20 cellular contexts compared by ENCODE assay signal in the genomic region with DNA sequence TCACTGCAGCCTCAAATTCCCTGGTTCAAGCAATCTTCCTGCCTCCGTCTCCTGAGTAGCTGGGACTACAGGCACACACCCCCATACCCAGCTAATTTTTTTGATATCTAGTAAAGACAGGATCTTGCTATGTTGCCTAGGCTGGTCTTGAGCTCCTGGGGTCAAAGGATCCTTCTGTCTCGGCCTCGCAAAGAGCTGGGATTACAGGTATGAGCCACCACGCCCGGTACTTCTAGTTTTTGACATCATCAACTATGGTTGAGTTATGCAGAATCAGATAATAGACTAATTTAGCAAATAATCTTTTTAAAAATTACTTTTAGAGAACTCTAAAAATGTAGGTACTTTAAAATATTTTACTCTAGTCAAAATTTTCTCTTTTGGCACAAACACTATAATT.
DNase-seq lines count a peak whose midpoint lies in the region; ATAC-seq and TF ChIP-seq lines count a peak whose summit lies in the region.
"Had no signal": no experiment of that assay in that cellular context is flagged by ENCODE, and none has a peak within 500 bp of the region (broad histone marks: within the 10 kb centered on the region; RNA-seq: fewer than 3 reads in every experiment).

No MANE protein-coding gene starts in this region.

- no peaks in the 10 kb centered on the region for H3F3A ChIP-seq in GM23338 (replicated peaks; ENCODE audit: low read depth)

- H3K27ac ChIP-seq in GM23338 (ENCODE audit: low read depth) = peak overlapping the region; percentile 17; the same call in 1 of the 2 replicates
- H3K27ac ChIP-seq in Panc1 (ENCODE audit: low read length) = peak overlapping the region; percentile 73
- H3K27ac ChIP-seq: 22Rv1; BLaER1 treated with 17β-estradiol and CSF1 and Interleukin-3, amounts not matched to agents 10 nM and 100 nM; C4-2B had no signal

- peaks cover 95% of the 10 kb centered on the region for H3K79me2 ChIP-seq in GM23338 (replicated peaks; ENCODE audit: insufficient read depth)

- H3K9me3 Mint-ChIP-seq in GM23338 = no peaks in the 10 kb centered on the region; the same call in 2 of the 3 replicates
- peaks cover 4% of the 10 kb centered on the region for H3K9me3 Mint-ChIP-seq in mesothelial cell of epicardium
- H3K9me3 Mint-ChIP-seq: CD4-positive, alpha-beta T cell; CD8-positive, alpha-beta T cell had no signal

- no peak overlapping the region for H3K4me2 ChIP-seq in GM23338
- H3K4me2 ChIP-seq: A549; BLaER1 treated with 17β-estradiol and CSF1 and Interleukin-3, amounts not matched to agents 10 nM and 100 nM had no signal

- H3K36me3 ChIP-seq in GM23338 (ENCODE audit: insufficient read depth) (no peaks in the 10 kb centered on the region; the same call in 1 of the 2 replicates), Panc1 (ENCODE audit: control insufficient read depth, insufficient read depth, low read length) (no peaks in the 10 kb centered on the region)
- H3K36me3 ChIP-seq: BLaER1 treated with 17β-estradiol and CSF1 and Interleukin-3, amounts not matched to agents 10 nM and 100 nM had no signal

- H2AFZ ChIP-seq in GM23338 = no peak overlapping the region

- H3K9me2 ChIP-seq in GM23338 (ENCODE audit: insufficient read depth) = no peaks in the 10 kb centered on the region

- H3K27ac Mint-ChIP-seq in GM23338 (no peak overlapping the region), mesothelial cell of epicardium (peak overlapping the region; percentile 84)
- H3K27ac Mint-ChIP-seq: B cell; CD4-positive, alpha-beta T cell; CD8-positive, alpha-beta T cell had no signal

- H3K4me3 Mint-ChIP-seq in GM23338 = no peak overlapping the region
- no peak overlapping the region for H3K4me3 Mint-ChIP-seq in mesothelial cell of epicardium
- H3K4me3 Mint-ChIP-seq: B cell; CD4-positive, alpha-beta T cell; CD8-positive, alpha-beta T cell had no signal

- DNase-seq in GM23338 (ENCODE audit: low spot score) = no peak
- DNase-seq in Panc1 (ENCODE audit: low read depth, low spot score) = no peak
- no peak for DNase-seq in mesothelial cell of epicardium (ENCODE audit: low spot score in 2 of 2, unreplicated experiment in 2 of 2)
- DNase-seq in activated CD4-positive, alpha-beta T cell treated with anti-CD3 and anti-CD28 coated beads, Interleukin-2, amount 50 U/mL, for 1 hour = no peak
- DNase-seq: AML-193; CD4-positive, alpha-beta T cell; CD8-positive, alpha-beta T cell; COR-L47; DMS 273 treated with DMSO at 0.1 percent for 48 hours; DND-41; EL; GDM1 had no signal

- no peaks in the 10 kb centered on the region; the same call in 1 of the 2 replicates for H4K20me1 ChIP-seq in GM23338 (replicated peaks; ENCODE audit: insufficient read depth)
- H4K20me1 ChIP-seq: BLaER1 treated with 17β-estradiol and CSF1 and Interleukin-3, amounts not matched to agents 10 nM and 100 nM had no signal

- POLR2A ChIA-PET in Panc1 (lab: Charles Lee) = interaction anchor here (0.7 kb wide), 2 partner anchors 13 to 122 kb away, joined by 3 read pairs; no protein-coding TSS in a partner anchor

- no peak for TF ChIP-seq CTCF in GM23338 (conservative IDR thresholded peaks at IDR 0.05; ENCODE audit: low read depth in 2 of 2)
- TF ChIP-seq CTCF in Panc1 (IDR thresholded peaks at IDR 0.05) = no peak
- TF ChIP-seq CTCF in mesothelial cell of epicardium (IDR thresholded peaks at IDR 0.05; ENCODE audit: unreplicated experiment) = no peak

- no TSS peak for BruUV-seq in Panc1 (replicated peaks; lab: Mats Ljungman, UMichigan)

- no peaks in the 10 kb centered on the region for H3K27me3 ChIP-seq in GM23338 (ENCODE audit: insufficient read depth)
- no peaks in the 10 kb centered on the region for H3K27me3 ChIP-seq in Panc1 (ENCODE audit: control insufficient read depth, insufficient read depth, low read length)
- H3K27me3 ChIP-seq: BLaER1 treated with 17β-estradiol and CSF1 and Interleukin-3, amounts not matched to agents 10 nM and 100 nM had no signal

- ATAC-seq in GM23338 (no peak), Panc1 (no peak), HG03439 (IDR thresholded peaks at IDR 0.05; ENCODE audit: unreplicated experiment) (no peak)
- no peak for ATAC-seq in activated CD4-positive, CD25-positive, alpha-beta regulatory T cell treated with anti-CD3 and anti-CD28 coated beads, Interleukin-2, amount 50 U/mL, for 24 hours
- ATAC-seq: A549; CD8-positive, alpha-beta T cell; GM12878 had no signal

- H3K4me1 Mint-ChIP-seq in GM23338 (peaks cover 28% of the 10 kb centered on the region), mesothelial cell of epicardium (peaks cover 12% of the 10 kb centered on the region)
- H3K4me1 Mint-ChIP-seq: B cell had no signal

- H3K27me3 Mint-ChIP-seq in GM23338 (ENCODE audit: insufficient read depth, low read depth, poor library complexity) (no peaks in the 10 kb centered on the region), mesothelial cell of epicardium (ENCODE audit: low read depth) (no peaks in the 10 kb centered on the region)
- H3K27me3 Mint-ChIP-seq: CD4-positive, alpha-beta T cell had no signal

- peaks cover 67% of the 10 kb centered on the region for H3K36me3 Mint-ChIP-seq in GM23338 (ENCODE audit: low read depth)
- peaks cover 48% of the 10 kb centered on the region for H3K36me3 Mint-ChIP-seq in mesothelial cell of epicardium
- H3K36me3 Mint-ChIP-seq: CD8-positive, alpha-beta T cell had no signal

- no peak overlapping the region for H3K4me3 ChIP-seq in GM23338
- no peak overlapping the region for H3K4me3 ChIP-seq in Panc1 (ENCODE audit: low read depth in 2 of 2, low read length in 2 of 2)
- H3K4me3 ChIP-seq: A549; BLaER1 treated with 17β-estradiol and CSF1 and Interleukin-3, amounts not matched to agents 10 nM and 100 nM; GM12878 had no signal

- peaks cover 25% of the 10 kb centered on the region for H3K4me1 ChIP-seq in GM23338 (ENCODE audit: insufficient read depth)
- peaks cover 16% of the 10 kb centered on the region for H3K4me1 ChIP-seq in Panc1 (ENCODE audit: control insufficient read depth, insufficient read depth, low read length)
- H3K4me1 ChIP-seq: BLaER1 treated with 17β-estradiol and CSF1 and Interleukin-3, amounts not matched to agents 10 nM and 100 nM had no signal

- intact Hi-C loops in Panc1 (cut with micrococcal nuclease; ENCODE audit: unreplicated experiment) = loop anchor here (10.0 kb wide), 1 partner anchor 155 kb away; no protein-coding TSS in a partner anchor

- CTCF ChIA-PET in Panc1 (lab: Charles Lee) = no interaction called here

- in situ Hi-C loops in Panc1 (cut with HindIII; ENCODE audit: low pct_unique_long_range_greater_than_20kb, low sequenced_read_pairs) = no loop called here

- no peaks in the 10 kb centered on the region for H3K9me3 ChIP-seq in Panc1 (ENCODE audit: control insufficient read depth, insufficient read depth, low read depth, low read length)
- H3K9me3 ChIP-seq: A549 had no signal

TF ChIP-seq in GM23338, 12 proteins besides CTCF, POLR2A, EP300 and RAD21 (continues in another document):
- TF ChIP-seq, protein P1, sequence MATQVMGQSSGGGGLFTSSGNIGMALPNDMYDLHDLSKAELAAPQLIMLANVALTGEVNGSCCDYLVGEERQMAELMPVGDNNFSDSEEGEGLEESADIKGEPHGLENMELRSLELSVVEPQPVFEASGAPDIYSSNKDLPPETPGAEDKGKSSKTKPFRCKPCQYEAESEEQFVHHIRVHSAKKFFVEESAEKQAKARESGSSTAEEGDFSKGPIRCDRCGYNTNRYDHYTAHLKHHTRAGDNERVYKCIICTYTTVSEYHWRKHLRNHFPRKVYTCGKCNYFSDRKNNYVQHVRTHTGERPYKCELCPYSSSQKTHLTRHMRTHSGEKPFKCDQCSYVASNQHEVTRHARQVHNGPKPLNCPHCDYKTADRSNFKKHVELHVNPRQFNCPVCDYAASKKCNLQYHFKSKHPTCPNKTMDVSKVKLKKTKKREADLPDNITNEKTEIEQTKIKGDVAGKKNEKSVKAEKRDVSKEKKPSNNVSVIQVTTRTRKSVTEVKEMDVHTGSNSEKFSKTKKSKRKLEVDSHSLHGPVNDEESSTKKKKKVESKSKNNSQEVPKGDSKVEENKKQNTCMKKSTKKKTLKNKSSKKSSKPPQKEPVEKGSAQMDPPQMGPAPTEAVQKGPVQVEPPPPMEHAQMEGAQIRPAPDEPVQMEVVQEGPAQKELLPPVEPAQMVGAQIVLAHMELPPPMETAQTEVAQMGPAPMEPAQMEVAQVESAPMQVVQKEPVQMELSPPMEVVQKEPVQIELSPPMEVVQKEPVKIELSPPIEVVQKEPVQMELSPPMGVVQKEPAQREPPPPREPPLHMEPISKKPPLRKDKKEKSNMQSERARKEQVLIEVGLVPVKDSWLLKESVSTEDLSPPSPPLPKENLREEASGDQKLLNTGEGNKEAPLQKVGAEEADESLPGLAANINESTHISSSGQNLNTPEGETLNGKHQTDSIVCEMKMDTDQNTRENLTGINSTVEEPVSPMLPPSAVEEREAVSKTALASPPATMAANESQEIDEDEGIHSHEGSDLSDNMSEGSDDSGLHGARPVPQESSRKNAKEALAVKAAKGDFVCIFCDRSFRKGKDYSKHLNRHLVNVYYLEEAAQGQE (IDR thresholded peaks at IDR 0.05; ENCODE audit: unreplicated experiment) = no peak
- TF ChIP-seq EZH2phosphoT487 (IDR thresholded peaks at IDR 0.05; ENCODE audit: unreplicated experiment) = no peak
